1 cellular context compared by ENCODE assay signal in genomic region chr2:121809607-121810006, GRCh38.
TF ChIP-seq lines count a peak whose summit lies in the region.

No MANE protein-coding gene starts in this region.

TF ChIP-seq in GM23338, 12 proteins besides CTCF, POLR2A, EP300 and RAD21 (continued from another document):
- TF ChIP-seq, protein P1, sequence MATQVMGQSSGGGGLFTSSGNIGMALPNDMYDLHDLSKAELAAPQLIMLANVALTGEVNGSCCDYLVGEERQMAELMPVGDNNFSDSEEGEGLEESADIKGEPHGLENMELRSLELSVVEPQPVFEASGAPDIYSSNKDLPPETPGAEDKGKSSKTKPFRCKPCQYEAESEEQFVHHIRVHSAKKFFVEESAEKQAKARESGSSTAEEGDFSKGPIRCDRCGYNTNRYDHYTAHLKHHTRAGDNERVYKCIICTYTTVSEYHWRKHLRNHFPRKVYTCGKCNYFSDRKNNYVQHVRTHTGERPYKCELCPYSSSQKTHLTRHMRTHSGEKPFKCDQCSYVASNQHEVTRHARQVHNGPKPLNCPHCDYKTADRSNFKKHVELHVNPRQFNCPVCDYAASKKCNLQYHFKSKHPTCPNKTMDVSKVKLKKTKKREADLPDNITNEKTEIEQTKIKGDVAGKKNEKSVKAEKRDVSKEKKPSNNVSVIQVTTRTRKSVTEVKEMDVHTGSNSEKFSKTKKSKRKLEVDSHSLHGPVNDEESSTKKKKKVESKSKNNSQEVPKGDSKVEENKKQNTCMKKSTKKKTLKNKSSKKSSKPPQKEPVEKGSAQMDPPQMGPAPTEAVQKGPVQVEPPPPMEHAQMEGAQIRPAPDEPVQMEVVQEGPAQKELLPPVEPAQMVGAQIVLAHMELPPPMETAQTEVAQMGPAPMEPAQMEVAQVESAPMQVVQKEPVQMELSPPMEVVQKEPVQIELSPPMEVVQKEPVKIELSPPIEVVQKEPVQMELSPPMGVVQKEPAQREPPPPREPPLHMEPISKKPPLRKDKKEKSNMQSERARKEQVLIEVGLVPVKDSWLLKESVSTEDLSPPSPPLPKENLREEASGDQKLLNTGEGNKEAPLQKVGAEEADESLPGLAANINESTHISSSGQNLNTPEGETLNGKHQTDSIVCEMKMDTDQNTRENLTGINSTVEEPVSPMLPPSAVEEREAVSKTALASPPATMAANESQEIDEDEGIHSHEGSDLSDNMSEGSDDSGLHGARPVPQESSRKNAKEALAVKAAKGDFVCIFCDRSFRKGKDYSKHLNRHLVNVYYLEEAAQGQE (IDR thresholded peaks at IDR 0.05; ENCODE audit: unreplicated experiment): no peak
- TF ChIP-seq NANOG (IDR thresholded peaks at IDR 0.05; ENCODE audit: borderline replicate concordance): no peak
- no peak for TF ChIP-seq POLR2AphosphoS5 (IDR thresholded peaks at IDR 0.05; ENCODE audit: low read depth)
- no peak for TF ChIP-seq JUNB (IDR thresholded peaks at IDR 0.05; ENCODE audit: unreplicated experiment)
- TF ChIP-seq, protein P2, sequence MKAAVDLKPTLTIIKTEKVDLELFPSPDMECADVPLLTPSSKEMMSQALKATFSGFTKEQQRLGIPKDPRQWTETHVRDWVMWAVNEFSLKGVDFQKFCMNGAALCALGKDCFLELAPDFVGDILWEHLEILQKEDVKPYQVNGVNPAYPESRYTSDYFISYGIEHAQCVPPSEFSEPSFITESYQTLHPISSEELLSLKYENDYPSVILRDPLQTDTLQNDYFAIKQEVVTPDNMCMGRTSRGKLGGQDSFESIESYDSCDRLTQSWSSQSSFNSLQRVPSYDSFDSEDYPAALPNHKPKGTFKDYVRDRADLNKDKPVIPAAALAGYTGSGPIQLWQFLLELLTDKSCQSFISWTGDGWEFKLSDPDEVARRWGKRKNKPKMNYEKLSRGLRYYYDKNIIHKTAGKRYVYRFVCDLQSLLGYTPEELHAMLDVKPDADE (IDR thresholded peaks at IDR 0.05): no peak
TF ChIP-seq in GM23338: peak in this region for 0.
